ENCODE assay signal across 17 cellular contexts in genomic region chr13:113935523-113935922, GRCh38. TPM values are rescaled to one million over a fixed set of nuclear protein-coding genes. Genes with fewer than 3 reads are reported as not detected.
DNase-seq lines count a peak whose midpoint lies in the region; ATAC-seq, FAIRE-seq and TF ChIP-seq lines count a peak whose summit lies in the region.
"Had no signal": no experiment of that assay in that cellular context is flagged by ENCODE, and none has a peak within 500 bp of the region (broad histone marks: within the 10 kb centered on the region; RNA-seq: fewer than 3 reads in every experiment).

No MANE protein-coding gene starts in this region.

- POLR2A ChIA-PET in activated naive CD8-positive, alpha-beta T cell treated with anti-CD3 and anti-CD28 coated beads, Interleukin-2, amount 10 ng/mL, durations not matched to agents 7 days and 5 days (lab: Charles Lee) = no interaction called here

- H3K36me3 ChIP-seq in kidney (ENCODE audit: control insufficient read depth in 1 of 2, insufficient read depth in 2 of 2, low read length in 2 of 2) = no peaks in the 10 kb centered on the region
- H3K36me3 ChIP-seq in thoracic aorta = no peaks in the 10 kb centered on the region

- H3K4me3 Mint-ChIP-seq in activated naive CD8-positive, alpha-beta T cell treated with anti-CD3 and anti-CD28 coated beads, Interleukin-2, amount 10 ng/mL, durations not matched to agents 7 days and 5 days = no peak overlapping the region
- no peak overlapping the region for H3K4me3 Mint-ChIP-seq in activated naive CD8-positive, alpha-beta T cell treated with anti-CD3 and anti-CD28 coated beads for 36 hours
- H3K4me3 Mint-ChIP-seq: HFFc6; stimulated activated naive CD8-positive, alpha-beta T cell treated with anti-CD3 and anti-CD28 coated beads, Interleukin-15, Interleukin-2, amounts not matched to agents 100 ng/mL and 50 ng/mL, for 24 hours had no signal

- peaks cover 22% of the 10 kb centered on the region for H3K27me3 Mint-ChIP-seq in activated naive CD8-positive, alpha-beta T cell treated with anti-CD3 and anti-CD28 coated beads, Interleukin-2, amount 10 ng/mL, durations not matched to agents 7 days and 5 days
- peaks cover 5% of the 10 kb centered on the region for H3K27me3 Mint-ChIP-seq in activated naive CD8-positive, alpha-beta T cell treated with anti-CD3 and anti-CD28 coated beads for 36 hours

- H3K27ac Mint-ChIP-seq in activated naive CD8-positive, alpha-beta T cell treated with anti-CD3 and anti-CD28 coated beads, Interleukin-2, amount 10 ng/mL, durations not matched to agents 7 days and 5 days = no peak overlapping the region
- no peak overlapping the region for H3K27ac Mint-ChIP-seq in activated naive CD8-positive, alpha-beta T cell treated with anti-CD3 and anti-CD28 coated beads for 36 hours
- H3K27ac Mint-ChIP-seq: activated T-helper 2 cell treated with anti-CD3 and anti-CD28 coated beads, Interferon-gamma antibody, Interleukin-2, Interleukin-4, amounts not matched to agents 10 μg/mL and 5 μg/mL and 100 μg/mL, durations not matched to agents 14 hours and 24 hours and 36 hours; HFFc6; stimulated activated naive CD8-positive, alpha-beta T cell treated with anti-CD3 and anti-CD28 coated beads, Interleukin-15, Interleukin-2, amounts not matched to agents 100 ng/mL and 50 ng/mL, for 24 hours had no signal

- peaks cover 9% of the 10 kb centered on the region for H3K4me1 Mint-ChIP-seq in activated naive CD8-positive, alpha-beta T cell treated with anti-CD3 and anti-CD28 coated beads, Interleukin-2, amount 10 ng/mL, durations not matched to agents 7 days and 5 days
- H3K4me1 Mint-ChIP-seq in activated naive CD8-positive, alpha-beta T cell treated with anti-CD3 and anti-CD28 coated beads for 36 hours = peaks cover 12% of the 10 kb centered on the region

- no peaks in the 10 kb centered on the region for H3K9me3 ChIP-seq in kidney (ENCODE audit: control insufficient read depth in 1 of 2, low read length in 2 of 2)
- H3K9me3 ChIP-seq in thoracic aorta = no peaks in the 10 kb centered on the region

- no peaks in the 10 kb centered on the region for H3K9me3 Mint-ChIP-seq in activated naive CD8-positive, alpha-beta T cell treated with anti-CD3 and anti-CD28 coated beads, Interleukin-2, amount 10 ng/mL, durations not matched to agents 7 days and 5 days
- no peaks in the 10 kb centered on the region for H3K9me3 Mint-ChIP-seq in activated naive CD8-positive, alpha-beta T cell treated with anti-CD3 and anti-CD28 coated beads for 36 hours
- H3K9me3 Mint-ChIP-seq: activated T-helper 2 cell treated with anti-CD3 and anti-CD28 coated beads, Interferon-gamma antibody, Interleukin-2, Interleukin-4, amounts not matched to agents 10 μg/mL and 5 μg/mL and 100 μg/mL, durations not matched to agents 14 hours and 24 hours and 36 hours; HFFc6; stimulated activated naive CD8-positive, alpha-beta T cell treated with anti-CD3 and anti-CD28 coated beads, Interleukin-15, Interleukin-2, amounts not matched to agents 100 ng/mL and 50 ng/mL, for 24 hours had no signal

- DNase-seq in activated naive CD8-positive, alpha-beta T cell treated with anti-CD3 and anti-CD28 coated beads, Interleukin-2, amount 10 ng/mL, durations not matched to agents 7 days and 5 days = peak; percentile 14
- no peak for DNase-seq in activated naive CD8-positive, alpha-beta T cell treated with anti-CD3 and anti-CD28 coated beads for 36 hours
- peak; percentile 38 for DNase-seq in NCI-H774 (lab: John Stamatoyannopoulos, UW)
- DNase-seq in kidney = peak; percentile 33
- no peak for DNase-seq in thoracic aorta (ENCODE audit: low spot score)
- DNase-seq in iPS-NIHi11 (ENCODE audit: low spot score) = no peak
- DNase-seq in ACHN = no peak
- DNase-seq: activated CD8-positive, alpha-beta memory T cell treated with anti-CD3 and anti-CD28 coated beads for 24 hours; cortex of kidney; GF-D8; HFFc6; NCI-H446 treated with DMSO at 0.1 percent for 48 hours; stimulated activated CD4-positive, alpha-beta T cell treated with anti-CD3 and anti-CD28 coated beads, Interleukin-12 subunit alpha, Interleukin-12 subunit beta, amount 100 ng/mL, for 4 hours had no signal

- TF ChIP-seq CTCF in kidney (IDR thresholded peaks at IDR 0.05; ENCODE audit: borderline replicate concordance, extremely low read depth, insufficient read depth) (no peak), thoracic aorta (IDR thresholded peaks at IDR 0.05) (no peak)

- H3K9ac ChIP-seq in kidney (ENCODE audit: low read length in 2 of 2) = no peak overlapping the region

- in situ Hi-C loops in ACHN (cut with HindIII; ENCODE audit: low pct_ligation_motif_present, low pct_unique_long_range_greater_than_20kb, low sequenced_read_pairs) = no loop called here

- FAIRE-seq in kidney (lab: Jason Lieb, UNC) = no peak

- no peak for ATAC-seq in activated naive CD8-positive, alpha-beta T cell treated with anti-CD3 and anti-CD28 coated beads, Interleukin-2, amount 10 ng/mL, durations not matched to agents 7 days and 5 days (ENCODE audit: low read depth)
- ATAC-seq in thoracic aorta (ENCODE audit: insufficient number of reproducible peaks, low FRiP score, low read depth) = no peak
- ATAC-seq in GM21423 (IDR thresholded peaks at IDR 0.05; ENCODE audit: unreplicated experiment) = no peak
- ATAC-seq: Panc1 had no signal

- H3K4me1 ChIP-seq in kidney (ENCODE audit: control insufficient read depth in 1 of 2, insufficient read depth in 1 of 2, low read depth in 1 of 2, low read length in 2 of 2) = no peaks in the 10 kb centered on the region
- peaks cover 4 to 22% of the 10 kb centered on the region in 2 donors for H3K4me1 ChIP-seq in thoracic aorta (ENCODE audit: control insufficient read depth in 1 of 2, low read depth in 2 of 2)

- no peak overlapping the region for H3K27ac ChIP-seq in kidney (ENCODE audit: low read depth in 2 of 2, low read length in 2 of 2)
- peak overlapping the region; percentile 90 to 92 for H3K27ac ChIP-seq in thoracic aorta

- H3K36me3 Mint-ChIP-seq in activated naive CD8-positive, alpha-beta T cell treated with anti-CD3 and anti-CD28 coated beads, Interleukin-2, amount 10 ng/mL, durations not matched to agents 7 days and 5 days = no peaks in the 10 kb centered on the region
- H3K36me3 Mint-ChIP-seq in activated naive CD8-positive, alpha-beta T cell treated with anti-CD3 and anti-CD28 coated beads for 36 hours = no peaks in the 10 kb centered on the region

- H3K4me3 ChIP-seq in kidney (ENCODE audit: low read length in 2 of 2) = no peak overlapping the region
- no peak overlapping the region for H3K4me3 ChIP-seq in thoracic aorta

- intact Hi-C loops in kidney (cut with DNase I) = no loop called here

- no peaks in the 10 kb centered on the region for H3K27me3 ChIP-seq in thoracic aorta (replicated peaks; ENCODE audit: insufficient read depth)

RNA-seq across cellular contexts. Expression of gene C13orf46, which starts 38.4 kb away (rescaled TPM):
- total RNA-seq in activated naive CD8-positive, alpha-beta T cell treated with anti-CD3 and anti-CD28 coated beads, Interleukin-2, amount 10 ng/mL, durations not matched to agents 7 days and 5 days = 1 to 10 TPM; 4.0 to 4.9 TPM
- under 1 TPM; 0.96 to 0.99 TPM for total RNA-seq in activated naive CD8-positive, alpha-beta T cell treated with anti-CD3 and anti-CD28 coated beads for 36 hours
- 1.1 TPM for total RNA-seq in kidney
- polyA plus RNA-seq in kidney (ENCODE audit: insufficient read depth, low read depth, low replicate concordance) = not detected
- total RNA-seq in thoracic aorta = 1 to 10 TPM; 1.1 TPM

Comparison
In these comparisons a context has a peak if more than half of its experiments do, and no peak if none do; other contexts are left out.
1. DNase-seq: peak in activated naive CD8-positive, alpha-beta T cell treated with anti-CD3 and anti-CD28 coated beads, Interleukin-2, amount 10 ng/mL, durations not matched to agents 7 days and 5 days (single experiment), NCI-H774 (single experiment) and kidney (single experiment); none in activated naive CD8-positive, alpha-beta T cell treated with anti-CD3 and anti-CD28 coated beads for 36 hours (single experiment), thoracic aorta (single experiment), iPS-NIHi11 (single experiment) and ACHN (single experiment).
2. H3K27ac ChIP-seq: peak in thoracic aorta (2 of 2); none in kidney (0 of 2).